In the genomic region with DNA sequence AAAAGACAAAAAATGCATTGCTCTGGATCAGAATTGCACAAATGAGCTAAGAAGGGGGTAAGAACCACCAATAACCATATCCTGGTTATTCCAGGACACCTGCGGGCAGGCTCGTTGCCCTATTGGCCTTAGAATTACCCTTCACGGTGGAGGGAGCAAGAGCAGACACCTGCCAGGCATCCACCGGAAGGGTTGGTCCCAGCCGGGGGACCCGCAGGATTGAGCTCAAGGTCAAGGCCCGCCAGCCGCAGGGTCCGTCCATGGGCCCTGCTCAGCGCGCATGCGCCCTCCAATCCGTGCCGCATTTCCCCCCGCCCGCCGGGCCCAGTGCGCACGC, we compare ENCODE assay signal across 8 cellular contexts. TPM values are rescaled to one million over a fixed set of nuclear protein-coding genes. Genes with fewer than 3 reads are reported as not detected.
DNase-seq lines count a peak whose midpoint lies in the region; ATAC-seq lines count a peak whose summit lies in the region.

No MANE protein-coding gene starts in this region.

- ATAC-seq in HG03066 (IDR thresholded peaks at IDR 0.05; ENCODE audit: low read depth, unreplicated experiment) (peak; percentile 41), GM19395 (IDR thresholded peaks at IDR 0.05; ENCODE audit: unreplicated experiment) (no peak)
- ATAC-seq in stimulated activated naive B cell treated with anti-CD40 and anti-IgM and Interleukin-4, amounts not matched to agents 10 μg/mL and 1 μg/mL and 100 μg/mL, for 72 hours (replicated peaks), result no peak

- H3K27ac Mint-ChIP-seq in CD4-positive, alpha-beta memory T cell, result peak overlapping the region; percentile 70 to 96 (median 90)
- H3K27ac Mint-ChIP-seq in immature natural killer cell, result peak overlapping the region in 5 of 6 donors; percentile 77 to 90 (median 86)
- peak overlapping the region; percentile 99 for H3K27ac Mint-ChIP-seq in stimulated activated naive B cell treated with anti-CD40 and anti-IgM and Interleukin-4, amounts not matched to agents 10 μg/mL and 1 μg/mL and 100 μg/mL, for 72 hours

- peaks cover 38 to 47% of the 10 kb centered on the region in 2 donors for H3K36me3 Mint-ChIP-seq in CD4-positive, alpha-beta memory T cell
- H3K36me3 Mint-ChIP-seq in immature natural killer cell, result peaks cover 8 to 17% (median 13%) of the 10 kb centered on the region in 3 donors
- H3K36me3 Mint-ChIP-seq in stimulated activated naive B cell treated with anti-CD40 and anti-IgM and Interleukin-4, amounts not matched to agents 10 μg/mL and 1 μg/mL and 100 μg/mL, for 72 hours, result peaks cover 64 to 77% of the 10 kb centered on the region in 2 donors

- peak overlapping the region; percentile 51 to 94 for H3K4me3 ChIP-seq in CD4-positive, alpha-beta memory T cell (ENCODE audit: low read length in 2 of 2)

- POLR2A ChIA-PET in CD4-positive, alpha-beta memory T cell (lab: Charles Lee; ENCODE audit: partially characterized antibody), result no interaction called here

- H3K36me3 ChIP-seq in CD4-positive, alpha-beta memory T cell (ENCODE audit: insufficient read depth, low read length), result peaks cover 44% of the 10 kb centered on the region

- H3K9me3 Mint-ChIP-seq in CD4-positive, alpha-beta memory T cell, result no peaks in the 10 kb centered on the region
- H3K9me3 Mint-ChIP-seq in immature natural killer cell, result peaks cover 0 to 1% (median 0%) of the 10 kb centered on the region in 6 donors
- no peaks in the 10 kb centered on the region for H3K9me3 Mint-ChIP-seq in stimulated activated naive B cell treated with anti-CD40 and anti-IgM and Interleukin-4, amounts not matched to agents 10 μg/mL and 1 μg/mL and 100 μg/mL, for 72 hours

- DNase-seq in CD4-positive, alpha-beta memory T cell, result no peak
- peak in 1 of 3 donors; percentile 94 for DNase-seq in immature natural killer cell
- no peak for DNase-seq in stimulated activated naive B cell treated with anti-CD40 and anti-IgM and Interleukin-4, amounts not matched to agents 10 μg/mL and 1 μg/mL and 100 μg/mL, for 72 hours
- no peak for DNase-seq in SW480 (ENCODE audit: low spot score)
- no peak for DNase-seq in cortex of kidney (lab: John Stamatoyannopoulos, UW)

- H3K27me3 ChIP-seq in CD4-positive, alpha-beta memory T cell (ENCODE audit: insufficient read depth, low read length), result no peaks in the 10 kb centered on the region

- peaks cover 47% of the 10 kb centered on the region for H3K4me1 ChIP-seq in CD4-positive, alpha-beta memory T cell (ENCODE audit: insufficient read depth, low read length)

- H3K9me3 ChIP-seq in CD4-positive, alpha-beta memory T cell (ENCODE audit: control insufficient read depth in 1 of 2, low read length in 2 of 2), result no peaks in the 10 kb centered on the region

- peaks cover 17 to 52% (median 34%) of the 10 kb centered on the region in 4 donors for H3K4me1 Mint-ChIP-seq in CD4-positive, alpha-beta memory T cell
- H3K4me1 Mint-ChIP-seq in immature natural killer cell, result peaks cover 39 to 44% of the 10 kb centered on the region in 2 donors
- peaks cover 47 to 78% of the 10 kb centered on the region in 2 donors for H3K4me1 Mint-ChIP-seq in stimulated activated naive B cell treated with anti-CD40 and anti-IgM and Interleukin-4, amounts not matched to agents 10 μg/mL and 1 μg/mL and 100 μg/mL, for 72 hours

- H3K27me3 Mint-ChIP-seq in CD4-positive, alpha-beta memory T cell, result no peaks in the 10 kb centered on the region
- peaks cover 13 to 21% (median 14%) of the 10 kb centered on the region in 3 donors for H3K27me3 Mint-ChIP-seq in immature natural killer cell (ENCODE audit: low read depth in 3 of 3)
- no peaks in the 10 kb centered on the region for H3K27me3 Mint-ChIP-seq in stimulated activated naive B cell treated with anti-CD40 and anti-IgM and Interleukin-4, amounts not matched to agents 10 μg/mL and 1 μg/mL and 100 μg/mL, for 72 hours

- CTCF ChIA-PET in CD4-positive, alpha-beta memory T cell (lab: Charles Lee; ENCODE audit: partially characterized antibody), result no interaction called here

- H3K4me3 Mint-ChIP-seq in CD4-positive, alpha-beta memory T cell, result peak overlapping the region; percentile 88 to 94 (median 91)
- H3K4me3 Mint-ChIP-seq in immature natural killer cell, result peak overlapping the region; percentile 86 to 94 (median 91)
- peak overlapping the region; percentile 91 to 97 for H3K4me3 Mint-ChIP-seq in stimulated activated naive B cell treated with anti-CD40 and anti-IgM and Interleukin-4, amounts not matched to agents 10 μg/mL and 1 μg/mL and 100 μg/mL, for 72 hours

- peak overlapping the region; percentile 94 for H3K27ac ChIP-seq in CD4-positive, alpha-beta memory T cell (ENCODE audit: low read depth, low read length)
- peak overlapping the region; percentile 33 for H3K27ac ChIP-seq in angular gyrus (ENCODE audit: low read depth, low read length)

- intact Hi-C loops in CD4-positive, alpha-beta memory T cell (cut with micrococcal nuclease), result no loop called here

RNA-seq across cellular contexts. Expression of gene SLC25A6, which starts 0.6 kb away (rescaled TPM):
- total RNA-seq in CD4-positive, alpha-beta memory T cell, result 100 to 1,000 TPM; 249 to 252 TPM
- polyA plus RNA-seq in CD4-positive, alpha-beta memory T cell, result 100 to 1,000 TPM; 525 to 540 TPM
- polyA plus RNA-seq in immature natural killer cell, result 100 to 1,000 TPM; 330 to 354 (median 347) TPM

RNA-seq across cellular contexts. Expression of gene IL3RA, which starts 54.8 kb away (rescaled TPM):
- under 1 TPM in 1 of 2 experiments, not detected in 1; 0.53 TPM for total RNA-seq in CD4-positive, alpha-beta memory T cell
- under 1 TPM in 1 of 2 donors, not detected in 1; 0.29 TPM for polyA plus RNA-seq in CD4-positive, alpha-beta memory T cell
- polyA plus RNA-seq in immature natural killer cell, result 1 to 10 TPM in 2 of 3 donors, under 1 TPM in 1; 0.79 to 5.0 (median 1.5) TPM
